1 cellular context compared by ENCODE assay signal in the genomic region with DNA sequence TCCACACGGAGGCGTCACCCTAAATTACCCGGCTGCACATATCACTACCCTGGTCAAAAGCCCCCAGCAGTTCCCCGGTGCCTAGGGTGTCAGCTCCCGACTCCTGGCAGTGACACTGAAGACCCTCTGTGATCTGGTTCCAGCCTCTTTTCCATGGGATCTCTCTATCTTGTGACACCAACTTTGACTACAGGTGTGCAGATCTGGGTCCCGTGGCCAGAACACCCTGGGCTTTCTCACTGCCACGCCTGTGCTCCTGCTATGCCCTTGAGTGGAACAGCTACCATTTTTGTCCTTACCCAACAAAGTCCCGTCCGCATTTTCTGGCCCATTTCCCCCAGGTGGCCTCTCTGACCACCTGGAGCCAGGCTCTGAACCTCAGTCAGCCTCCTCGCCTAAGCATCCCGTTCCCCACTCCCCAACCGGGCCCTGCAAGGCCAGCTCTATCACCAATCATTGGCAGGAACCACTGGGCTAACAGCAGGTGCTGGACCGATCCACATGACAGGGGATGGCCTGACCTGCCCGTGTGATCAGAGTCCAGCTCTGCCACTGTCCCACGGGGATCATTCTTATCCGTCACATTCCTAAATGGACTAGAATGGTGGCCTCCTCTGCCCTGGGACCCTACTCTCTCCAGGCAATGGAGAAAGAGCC.
TF ChIP-seq lines count a peak whose summit lies in the region.

No MANE protein-coding gene starts in this region.

TF ChIP-seq in HepG2, 621 proteins besides CTCF, POLR2A, EP300 and RAD21 (continues in another document):
- no peak for TF ChIP-seq ZNF546 (CRISPR knock-in tag; conservative IDR thresholded peaks at IDR 0.05)
- TF ChIP-seq ZNF496 (CRISPR knock-in tag; IDR thresholded peaks at IDR 0.05; ENCODE audit: insufficient replicate concordance) = no peak
- TF ChIP-seq, protein P1, sequence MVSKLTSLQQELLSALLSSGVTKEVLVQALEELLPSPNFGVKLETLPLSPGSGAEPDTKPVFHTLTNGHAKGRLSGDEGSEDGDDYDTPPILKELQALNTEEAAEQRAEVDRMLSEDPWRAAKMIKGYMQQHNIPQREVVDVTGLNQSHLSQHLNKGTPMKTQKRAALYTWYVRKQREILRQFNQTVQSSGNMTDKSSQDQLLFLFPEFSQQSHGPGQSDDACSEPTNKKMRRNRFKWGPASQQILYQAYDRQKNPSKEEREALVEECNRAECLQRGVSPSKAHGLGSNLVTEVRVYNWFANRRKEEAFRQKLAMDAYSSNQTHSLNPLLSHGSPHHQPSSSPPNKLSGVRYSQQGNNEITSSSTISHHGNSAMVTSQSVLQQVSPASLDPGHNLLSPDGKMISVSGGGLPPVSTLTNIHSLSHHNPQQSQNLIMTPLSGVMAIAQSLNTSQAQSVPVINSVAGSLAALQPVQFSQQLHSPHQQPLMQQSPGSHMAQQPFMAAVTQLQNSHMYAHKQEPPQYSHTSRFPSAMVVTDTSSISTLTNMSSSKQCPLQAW (CRISPR knock-in tag; IDR thresholded peaks at IDR 0.05) = 0 out of 2 replicates have a peak, but pooled peaks have one; percentile 19
- TF ChIP-seq ZNF256 (CRISPR knock-in tag; conservative IDR thresholded peaks at IDR 0.05) = no peak
- TF ChIP-seq LCORL (IDR thresholded peaks at IDR 0.05) = no peak
- peak; percentile 69 for TF ChIP-seq LCORL (CRISPR knock-in tag; IDR thresholded peaks at IDR 0.05)
- TF ChIP-seq GABPB1 (CRISPR knock-in tag; IDR thresholded peaks at IDR 0.05) = no peak
- TF ChIP-seq ZNF781 (CRISPR knock-in tag; IDR thresholded peaks at IDR 0.05; ENCODE audit: borderline replicate concordance, not compliant biosample characterization) = peak; percentile 49
- TF ChIP-seq, protein P2, sequence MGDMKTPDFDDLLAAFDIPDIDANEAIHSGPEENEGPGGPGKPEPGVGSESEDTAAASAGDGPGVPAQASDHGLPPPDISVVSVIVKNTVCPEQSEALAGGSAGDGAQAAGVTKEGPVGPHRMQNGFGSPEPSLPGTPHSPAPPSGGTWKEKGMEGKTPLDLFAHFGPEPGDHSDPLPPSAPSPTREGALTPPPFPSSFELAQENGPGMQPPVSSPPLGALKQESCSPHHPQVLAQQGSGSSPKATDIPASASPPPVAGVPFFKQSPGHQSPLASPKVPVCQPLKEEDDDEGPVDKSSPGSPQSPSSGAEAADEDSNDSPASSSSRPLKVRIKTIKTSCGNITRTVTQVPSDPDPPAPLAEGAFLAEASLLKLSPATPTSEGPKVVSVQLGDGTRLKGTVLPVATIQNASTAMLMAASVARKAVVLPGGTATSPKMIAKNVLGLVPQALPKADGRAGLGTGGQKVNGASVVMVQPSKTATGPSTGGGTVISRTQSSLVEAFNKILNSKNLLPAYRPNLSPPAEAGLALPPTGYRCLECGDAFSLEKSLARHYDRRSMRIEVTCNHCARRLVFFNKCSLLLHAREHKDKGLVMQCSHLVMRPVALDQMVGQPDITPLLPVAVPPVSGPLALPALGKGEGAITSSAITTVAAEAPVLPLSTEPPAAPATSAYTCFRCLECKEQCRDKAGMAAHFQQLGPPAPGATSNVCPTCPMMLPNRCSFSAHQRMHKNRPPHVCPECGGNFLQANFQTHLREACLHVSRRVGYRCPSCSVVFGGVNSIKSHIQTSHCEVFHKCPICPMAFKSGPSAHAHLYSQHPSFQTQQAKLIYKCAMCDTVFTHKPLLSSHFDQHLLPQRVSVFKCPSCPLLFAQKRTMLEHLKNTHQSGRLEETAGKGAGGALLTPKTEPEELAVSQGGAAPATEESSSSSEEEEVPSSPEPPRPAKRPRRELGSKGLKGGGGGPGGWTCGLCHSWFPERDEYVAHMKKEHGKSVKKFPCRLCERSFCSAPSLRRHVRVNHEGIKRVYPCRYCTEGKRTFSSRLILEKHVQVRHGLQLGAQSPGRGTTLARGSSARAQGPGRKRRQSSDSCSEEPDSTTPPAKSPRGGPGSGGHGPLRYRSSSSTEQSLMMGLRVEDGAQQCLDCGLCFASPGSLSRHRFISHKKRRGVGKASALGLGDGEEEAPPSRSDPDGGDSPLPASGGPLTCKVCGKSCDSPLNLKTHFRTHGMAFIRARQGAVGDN (CRISPR knock-in tag; IDR thresholded peaks at IDR 0.05) = peak; percentile 60
- no peak for TF ChIP-seq SPEN (CRISPR knock-in tag; IDR thresholded peaks at IDR 0.05; ENCODE audit: low read depth)
- TF ChIP-seq AKAP8 (CRISPR knock-in tag; IDR thresholded peaks at IDR 0.05) = no peak
- TF ChIP-seq, protein P3, sequence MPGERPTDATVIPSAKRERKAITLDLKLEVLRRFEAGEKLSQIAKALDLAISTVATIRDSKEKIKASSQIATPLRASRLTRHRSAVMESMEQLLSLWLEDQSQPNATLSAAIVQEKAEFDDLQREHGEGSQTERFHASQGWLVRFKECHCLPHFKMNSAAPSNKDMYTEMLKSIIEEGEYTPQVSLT (CRISPR knock-in tag; IDR thresholded peaks at IDR 0.05; ENCODE audit: borderline replicate concordance, low read depth) = no peak
- TF ChIP-seq, protein P4, sequence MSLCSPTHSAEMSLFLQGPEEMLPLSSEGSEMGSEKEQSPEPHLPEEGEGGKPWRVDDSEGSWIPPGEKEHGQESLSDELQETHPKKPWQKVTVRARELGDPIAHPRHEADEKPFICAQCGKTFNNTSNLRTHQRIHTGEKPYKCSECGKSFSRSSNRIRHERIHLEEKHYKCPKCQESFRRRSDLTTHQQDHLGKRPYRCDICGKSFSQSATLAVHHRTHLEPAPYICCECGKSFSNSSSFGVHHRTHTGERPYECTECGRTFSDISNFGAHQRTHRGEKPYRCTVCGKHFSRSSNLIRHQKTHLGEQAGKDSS (CRISPR knock-in tag; IDR thresholded peaks at IDR 0.05; ENCODE audit: borderline replicate concordance, low read depth) = no peak
- TF ChIP-seq SAP130 (CRISPR knock-in tag; IDR thresholded peaks at IDR 0.05; ENCODE audit: low read depth) = 0 out of 2 replicates have a peak, but pooled peaks have one; percentile 19
- TF ChIP-seq RXRB (CRISPR knock-in tag; IDR thresholded peaks at IDR 0.05; ENCODE audit: borderline replicate concordance) = no peak
- TF ChIP-seq SMC3 (IDR thresholded peaks at IDR 0.05; ENCODE audit: low read length) = no peak
- TF ChIP-seq, protein P5, sequence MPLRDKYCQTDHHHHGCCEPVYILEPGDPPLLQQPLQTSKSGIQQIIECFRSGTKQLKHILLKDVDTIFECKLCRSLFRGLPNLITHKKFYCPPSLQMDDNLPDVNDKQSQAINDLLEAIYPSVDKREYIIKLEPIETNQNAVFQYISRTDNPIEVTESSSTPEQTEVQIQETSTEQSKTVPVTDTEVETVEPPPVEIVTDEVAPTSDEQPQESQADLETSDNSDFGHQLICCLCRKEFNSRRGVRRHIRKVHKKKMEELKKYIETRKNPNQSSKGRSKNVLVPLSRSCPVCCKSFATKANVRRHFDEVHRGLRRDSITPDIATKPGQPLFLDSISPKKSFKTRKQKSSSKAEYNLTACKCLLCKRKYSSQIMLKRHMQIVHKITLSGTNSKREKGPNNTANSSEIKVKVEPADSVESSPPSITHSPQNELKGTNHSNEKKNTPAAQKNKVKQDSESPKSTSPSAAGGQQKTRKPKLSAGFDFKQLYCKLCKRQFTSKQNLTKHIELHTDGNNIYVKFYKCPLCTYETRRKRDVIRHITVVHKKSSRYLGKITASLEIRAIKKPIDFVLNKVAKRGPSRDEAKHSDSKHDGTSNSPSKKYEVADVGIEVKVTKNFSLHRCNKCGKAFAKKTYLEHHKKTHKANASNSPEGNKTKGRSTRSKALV (CRISPR knock-in tag; IDR thresholded peaks at IDR 0.05) = 0 out of 2 replicates have a peak, but pooled peaks have one; percentile 33
- TF ChIP-seq ZNF572 (CRISPR knock-in tag; IDR thresholded peaks at IDR 0.05) = no peak
- TF ChIP-seq, protein P6, sequence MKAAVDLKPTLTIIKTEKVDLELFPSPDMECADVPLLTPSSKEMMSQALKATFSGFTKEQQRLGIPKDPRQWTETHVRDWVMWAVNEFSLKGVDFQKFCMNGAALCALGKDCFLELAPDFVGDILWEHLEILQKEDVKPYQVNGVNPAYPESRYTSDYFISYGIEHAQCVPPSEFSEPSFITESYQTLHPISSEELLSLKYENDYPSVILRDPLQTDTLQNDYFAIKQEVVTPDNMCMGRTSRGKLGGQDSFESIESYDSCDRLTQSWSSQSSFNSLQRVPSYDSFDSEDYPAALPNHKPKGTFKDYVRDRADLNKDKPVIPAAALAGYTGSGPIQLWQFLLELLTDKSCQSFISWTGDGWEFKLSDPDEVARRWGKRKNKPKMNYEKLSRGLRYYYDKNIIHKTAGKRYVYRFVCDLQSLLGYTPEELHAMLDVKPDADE (CRISPR knock-in tag; IDR thresholded peaks at IDR 0.05) = 0 out of 2 replicates have a peak, but pooled peaks have one; percentile 4
- TF ChIP-seq TBX3 (IDR thresholded peaks at IDR 0.05; ENCODE audit: borderline replicate concordance) = no peak
- TF ChIP-seq RARA (CRISPR knock-in tag; IDR thresholded peaks at IDR 0.05) = 0 out of 2 replicates have a peak, but pooled peaks have one; percentile 6
- peak; percentile 55 for TF ChIP-seq HNF4A (CRISPR knock-in tag; IDR thresholded peaks at IDR 0.05)
- TF ChIP-seq, protein P7, sequence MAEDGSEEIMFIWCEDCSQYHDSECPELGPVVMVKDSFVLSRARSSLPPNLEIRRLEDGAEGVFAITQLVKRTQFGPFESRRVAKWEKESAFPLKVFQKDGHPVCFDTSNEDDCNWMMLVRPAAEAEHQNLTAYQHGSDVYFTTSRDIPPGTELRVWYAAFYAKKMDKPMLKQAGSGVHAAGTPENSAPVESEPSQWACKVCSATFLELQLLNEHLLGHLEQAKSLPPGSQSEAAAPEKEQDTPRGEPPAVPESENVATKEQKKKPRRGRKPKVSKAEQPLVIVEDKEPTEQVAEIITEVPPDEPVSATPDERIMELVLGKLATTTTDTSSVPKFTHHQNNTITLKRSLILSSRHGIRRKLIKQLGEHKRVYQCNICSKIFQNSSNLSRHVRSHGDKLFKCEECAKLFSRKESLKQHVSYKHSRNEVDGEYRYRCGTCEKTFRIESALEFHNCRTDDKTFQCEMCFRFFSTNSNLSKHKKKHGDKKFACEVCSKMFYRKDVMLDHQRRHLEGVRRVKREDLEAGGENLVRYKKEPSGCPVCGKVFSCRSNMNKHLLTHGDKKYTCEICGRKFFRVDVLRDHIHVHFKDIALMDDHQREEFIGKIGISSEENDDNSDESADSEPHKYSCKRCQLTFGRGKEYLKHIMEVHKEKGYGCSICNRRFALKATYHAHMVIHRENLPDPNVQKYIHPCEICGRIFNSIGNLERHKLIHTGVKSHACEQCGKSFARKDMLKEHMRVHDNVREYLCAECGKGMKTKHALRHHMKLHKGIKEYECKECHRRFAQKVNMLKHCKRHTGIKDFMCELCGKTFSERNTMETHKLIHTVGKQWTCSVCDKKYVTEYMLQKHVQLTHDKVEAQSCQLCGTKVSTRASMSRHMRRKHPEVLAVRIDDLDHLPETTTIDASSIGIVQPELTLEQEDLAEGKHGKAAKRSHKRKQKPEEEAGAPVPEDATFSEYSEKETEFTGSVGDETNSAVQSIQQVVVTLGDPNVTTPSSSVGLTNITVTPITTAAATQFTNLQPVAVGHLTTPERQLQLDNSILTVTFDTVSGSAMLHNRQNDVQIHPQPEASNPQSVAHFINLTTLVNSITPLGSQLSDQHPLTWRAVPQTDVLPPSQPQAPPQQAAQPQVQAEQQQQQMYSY (CRISPR knock-in tag; IDR thresholded peaks at IDR 0.05) = no peak
- TF ChIP-seq, protein P8, sequence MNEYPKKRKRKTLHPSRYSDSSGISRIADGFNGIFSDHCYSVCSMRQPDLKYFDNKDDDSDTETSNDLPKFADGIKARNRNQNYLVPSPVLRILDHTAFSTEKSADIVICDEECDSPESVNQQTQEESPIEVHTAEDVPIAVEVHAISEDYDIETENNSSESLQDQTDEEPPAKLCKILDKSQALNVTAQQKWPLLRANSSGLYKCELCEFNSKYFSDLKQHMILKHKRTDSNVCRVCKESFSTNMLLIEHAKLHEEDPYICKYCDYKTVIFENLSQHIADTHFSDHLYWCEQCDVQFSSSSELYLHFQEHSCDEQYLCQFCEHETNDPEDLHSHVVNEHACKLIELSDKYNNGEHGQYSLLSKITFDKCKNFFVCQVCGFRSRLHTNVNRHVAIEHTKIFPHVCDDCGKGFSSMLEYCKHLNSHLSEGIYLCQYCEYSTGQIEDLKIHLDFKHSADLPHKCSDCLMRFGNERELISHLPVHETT (CRISPR knock-in tag; conservative IDR thresholded peaks at IDR 0.05) = no peak
- TF ChIP-seq MZF1 (CRISPR knock-in tag; IDR thresholded peaks at IDR 0.05; ENCODE audit: borderline replicate concordance) = 0 out of 2 replicates have a peak, but pooled peaks have one; percentile 49
- TF ChIP-seq PCBP1 (IDR thresholded peaks at IDR 0.05; ENCODE audit: borderline replicate concordance, low read depth, low read length) = no peak
- no peak for TF ChIP-seq THYN1 (CRISPR knock-in tag; IDR thresholded peaks at IDR 0.05; ENCODE audit: borderline replicate concordance, low read depth)
- TF ChIP-seq, protein P9, sequence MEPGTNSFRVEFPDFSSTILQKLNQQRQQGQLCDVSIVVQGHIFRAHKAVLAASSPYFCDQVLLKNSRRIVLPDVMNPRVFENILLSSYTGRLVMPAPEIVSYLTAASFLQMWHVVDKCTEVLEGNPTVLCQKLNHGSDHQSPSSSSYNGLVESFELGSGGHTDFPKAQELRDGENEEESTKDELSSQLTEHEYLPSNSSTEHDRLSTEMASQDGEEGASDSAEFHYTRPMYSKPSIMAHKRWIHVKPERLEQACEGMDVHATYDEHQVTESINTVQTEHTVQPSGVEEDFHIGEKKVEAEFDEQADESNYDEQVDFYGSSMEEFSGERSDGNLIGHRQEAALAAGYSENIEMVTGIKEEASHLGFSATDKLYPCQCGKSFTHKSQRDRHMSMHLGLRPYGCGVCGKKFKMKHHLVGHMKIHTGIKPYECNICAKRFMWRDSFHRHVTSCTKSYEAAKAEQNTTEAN (CRISPR knock-in tag; conservative IDR thresholded peaks at IDR 0.05) = 0 out of 2 replicates have a peak, but pooled peaks have one; percentile 27
- TF ChIP-seq, protein P10, sequence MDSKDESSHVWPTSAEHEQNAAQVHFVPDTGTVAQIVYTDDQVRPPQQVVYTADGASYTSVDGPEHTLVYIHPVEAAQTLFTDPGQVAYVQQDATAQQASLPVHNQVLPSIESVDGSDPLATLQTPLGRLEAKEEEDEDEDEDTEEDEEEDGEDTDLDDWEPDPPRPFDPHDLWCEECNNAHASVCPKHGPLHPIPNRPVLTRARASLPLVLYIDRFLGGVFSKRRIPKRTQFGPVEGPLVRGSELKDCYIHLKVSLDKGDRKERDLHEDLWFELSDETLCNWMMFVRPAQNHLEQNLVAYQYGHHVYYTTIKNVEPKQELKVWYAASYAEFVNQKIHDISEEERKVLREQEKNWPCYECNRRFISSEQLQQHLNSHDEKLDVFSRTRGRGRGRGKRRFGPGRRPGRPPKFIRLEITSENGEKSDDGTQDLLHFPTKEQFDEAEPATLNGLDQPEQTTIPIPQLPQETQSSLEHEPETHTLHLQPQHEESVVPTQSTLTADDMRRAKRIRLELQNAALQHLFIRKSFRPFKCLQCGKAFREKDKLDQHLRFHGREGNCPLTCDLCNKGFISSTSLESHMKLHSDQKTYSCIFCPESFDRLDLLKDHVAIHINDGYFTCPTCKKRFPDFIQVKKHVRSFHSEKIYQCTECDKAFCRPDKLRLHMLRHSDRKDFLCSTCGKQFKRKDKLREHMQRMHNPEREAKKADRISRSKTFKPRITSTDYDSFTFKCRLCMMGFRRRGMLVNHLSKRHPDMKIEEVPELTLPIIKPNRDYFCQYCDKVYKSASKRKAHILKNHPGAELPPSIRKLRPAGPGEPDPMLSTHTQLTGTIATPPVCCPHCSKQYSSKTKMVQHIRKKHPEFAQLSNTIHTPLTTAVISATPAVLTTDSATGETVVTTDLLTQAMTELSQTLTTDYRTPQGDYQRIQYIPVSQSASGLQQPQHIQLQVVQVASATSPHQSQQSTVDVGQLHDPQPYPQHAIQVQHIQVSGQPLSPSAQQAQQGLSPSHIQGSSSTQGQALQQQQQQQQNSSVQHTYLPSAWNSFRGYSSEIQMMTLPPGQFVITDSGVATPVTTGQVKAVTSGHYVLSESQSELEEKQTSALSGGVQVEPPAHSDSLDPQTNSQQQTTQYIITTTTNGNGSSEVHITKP (CRISPR knock-in tag; IDR thresholded peaks at IDR 0.05; ENCODE audit: low read depth) = peak; percentile 74
